Comparison of ENCODE assay signal across 8 cellular contexts in the genomic region with DNA sequence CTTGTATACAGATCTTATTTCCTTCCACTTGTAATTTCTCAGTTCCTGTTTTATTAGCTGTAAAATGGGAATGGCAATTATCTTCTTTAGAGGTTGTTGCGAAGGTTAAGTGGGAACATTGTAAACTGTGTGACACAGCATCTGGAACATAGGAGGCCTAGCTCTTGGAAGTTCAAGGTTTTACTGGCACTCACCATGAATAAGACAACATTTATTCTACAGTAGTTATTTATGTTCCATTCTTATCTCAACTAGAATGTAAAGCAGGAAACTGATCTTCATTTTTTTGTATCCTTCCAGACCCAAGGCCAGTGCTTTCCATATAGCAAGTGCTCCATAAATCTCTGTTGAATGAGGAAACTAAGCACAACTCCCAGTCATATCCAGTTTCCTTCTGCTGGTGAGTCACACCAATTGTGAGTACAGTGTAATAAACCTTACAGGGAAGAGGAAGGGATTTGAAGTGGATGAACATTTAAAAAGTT. TPM values are rescaled to one million over a fixed set of nuclear protein-coding genes. Genes with fewer than 3 reads are reported as not detected.
DNase-seq lines count a peak whose midpoint lies in the region; ATAC-seq, FAIRE-seq and TF ChIP-seq lines count a peak whose summit lies in the region.

No MANE protein-coding gene starts in this region.

- peak overlapping the region; percentile 92 for H3K27ac Mint-ChIP-seq in activated naive CD8-positive, alpha-beta T cell treated with anti-CD3 and anti-CD28 coated beads, Interleukin-2, amount 10 ng/mL, durations not matched to agents 7 days and 5 days

- FAIRE-seq in kidney (lab: Jason Lieb, UNC) (no peak), frontal cortex (lab: Jason Lieb, UNC) (no peak)

- intact Hi-C loops in kidney (cut with DNase I) (no loop called here), transverse colon (cut with DNase I; ENCODE audit: low total_unique reads) (no loop called here)

- no peaks in the 10 kb centered on the region for H3K9me3 Mint-ChIP-seq in activated naive CD8-positive, alpha-beta T cell treated with anti-CD3 and anti-CD28 coated beads, Interleukin-2, amount 10 ng/mL, durations not matched to agents 7 days and 5 days

- DNase-seq in COLO668 (lab: John Stamatoyannopoulos, UW; ENCODE audit: unreplicated experiment) (peak; percentile 52), kidney (no peak), transverse colon (no peak), frontal cortex (ENCODE audit: low spot score in 2 of 2) (no peak)
- no peak for DNase-seq in Jurkat, Clone E6-1 (ENCODE audit: low read depth, low spot score)
- no peak for DNase-seq in activated naive CD8-positive, alpha-beta T cell treated with anti-CD3 and anti-CD28 coated beads, Interleukin-2, amount 10 ng/mL, durations not matched to agents 7 days and 5 days

- peaks cover 22% of the 10 kb centered on the region for H3K36me3 Mint-ChIP-seq in activated naive CD8-positive, alpha-beta T cell treated with anti-CD3 and anti-CD28 coated beads, Interleukin-2, amount 10 ng/mL, durations not matched to agents 7 days and 5 days

- peak overlapping the region; percentile 76 to 97 for H3K27ac ChIP-seq in kidney (ENCODE audit: low read depth in 2 of 2, low read length in 2 of 2)
- H3K27ac ChIP-seq in transverse colon: peak overlapping the region; percentile 98 to 100 (median 100)

- peak; percentile 38 for TF ChIP-seq EP300 in transverse colon (IDR thresholded peaks at IDR 0.05; ENCODE audit: low read depth)

- H3K9ac ChIP-seq in kidney (ENCODE audit: low read length in 2 of 2): peak overlapping the region; percentile 88 to 92

- H3K4me1 ChIP-seq in kidney (ENCODE audit: control insufficient read depth in 1 of 2, insufficient read depth in 1 of 2, low read depth in 1 of 2, low read length in 2 of 2) (peaks cover 14 to 17% of the 10 kb centered on the region in 2 donors), transverse colon (peaks cover 33 to 80% (median 58%) of the 10 kb centered on the region in 4 donors)

- H3K4me1 Mint-ChIP-seq in activated naive CD8-positive, alpha-beta T cell treated with anti-CD3 and anti-CD28 coated beads, Interleukin-2, amount 10 ng/mL, durations not matched to agents 7 days and 5 days: peaks cover 33% of the 10 kb centered on the region

- H3K27me3 ChIP-seq in transverse colon: no peaks in the 10 kb centered on the region

- H3K27me3 Mint-ChIP-seq in activated naive CD8-positive, alpha-beta T cell treated with anti-CD3 and anti-CD28 coated beads, Interleukin-2, amount 10 ng/mL, durations not matched to agents 7 days and 5 days: peaks cover 4% of the 10 kb centered on the region

- peak overlapping the region; percentile 87 for H3K4me3 Mint-ChIP-seq in activated naive CD8-positive, alpha-beta T cell treated with anti-CD3 and anti-CD28 coated beads, Interleukin-2, amount 10 ng/mL, durations not matched to agents 7 days and 5 days

- WGBS in transverse colon (ENCODE audit: low coverage in 1 of 2), 2 donors: 23 to 38% methylated on average over 1 of the region's 1 CpG

- POLR2A ChIA-PET in activated naive CD8-positive, alpha-beta T cell treated with anti-CD3 and anti-CD28 coated beads, Interleukin-2, amount 10 ng/mL, durations not matched to agents 7 days and 5 days (lab: Charles Lee): interaction anchor here (1.0 to 2.6 kb wide), 5 partner anchors 11 to 1131 kb away, joined by 3 to 33 read pairs (median 5); a partner anchor contains a TSS

- peaks cover 2 to 4% of the 10 kb centered on the region in 2 donors for H3K36me3 ChIP-seq in kidney (ENCODE audit: control insufficient read depth in 1 of 2, insufficient read depth in 2 of 2, low read length in 2 of 2)
- peaks cover 0 to 10% (median 3%) of the 10 kb centered on the region in 4 donors for H3K36me3 ChIP-seq in transverse colon

- no peaks in the 10 kb centered on the region for H3K9me3 ChIP-seq in kidney (ENCODE audit: control insufficient read depth in 1 of 2, low read length in 2 of 2)
- no peaks in the 10 kb centered on the region for H3K9me3 ChIP-seq in transverse colon

- ATAC-seq in activated naive CD8-positive, alpha-beta T cell treated with anti-CD3 and anti-CD28 coated beads, Interleukin-2, amount 10 ng/mL, durations not matched to agents 7 days and 5 days (ENCODE audit: low read depth): no peak
- no peak for ATAC-seq in GM18519 (IDR thresholded peaks at IDR 0.05; ENCODE audit: low FRiP score, unreplicated experiment)
- ATAC-seq in GM21515 (IDR thresholded peaks at IDR 0.05; ENCODE audit: unreplicated experiment): no peak

- H3K4me3 ChIP-seq in Jurkat, Clone E6-1 (ENCODE audit: low read length): peak overlapping the region; percentile 97
- peak overlapping the region; percentile 93 to 98 for H3K4me3 ChIP-seq in kidney (ENCODE audit: low read length in 2 of 2)
- peak overlapping the region in 3 of 4 donors; percentile 83 to 89 (median 86) for H3K4me3 ChIP-seq in transverse colon

- TF ChIP-seq POLR2A in transverse colon (IDR thresholded peaks at IDR 0.05): peak; percentile 83

- in situ Hi-C loops in transverse colon (cut with MboI; ENCODE audit: low pct_ligation_motif_present in 1 of 4, low pct_unique_long_range_greater_than_20kb in 1 of 4, low sequenced_read_pairs in 3 of 4): loop anchor here in 1 of 4 donors (25.0 kb wide), 1 partner anchor 588 kb away; a partner anchor contains a TSS

- TF ChIP-seq CTCF in kidney (IDR thresholded peaks at IDR 0.05; ENCODE audit: borderline replicate concordance, extremely low read depth, insufficient read depth): no peak
- TF ChIP-seq CTCF in transverse colon (IDR thresholded peaks at IDR 0.05): no peak

RNA-seq across cellular contexts. Expression of a gene that starts 1.4 kb away (rescaled TPM):
- 14.5 TPM for polyA plus RNA-seq in Jurkat, Clone E6-1 (2012; ENCODE audit: insufficient read depth, insufficient read length)
- total RNA-seq in activated naive CD8-positive, alpha-beta T cell treated with anti-CD3 and anti-CD28 coated beads, Interleukin-2, amount 10 ng/mL, durations not matched to agents 7 days and 5 days: 10 to 100 TPM; 27.4 to 31.7 TPM
- total RNA-seq in kidney: 27.1 TPM
- polyA plus RNA-seq in kidney (ENCODE audit: insufficient read depth, low read depth, low replicate concordance): 7.8 TPM
- 10 to 100 TPM; 34.2 to 65.5 (median 56.5) TPM for total RNA-seq in transverse colon
- 35.5 TPM for total RNA-seq in frontal cortex

RNA-seq across cellular contexts. Expression of a gene that starts 15.5 kb away (rescaled TPM):
- polyA plus RNA-seq in Jurkat, Clone E6-1 (2012; ENCODE audit: insufficient read depth, insufficient read length): 43.7 TPM
- 10 to 100 TPM; 31.2 to 35.7 TPM for total RNA-seq in activated naive CD8-positive, alpha-beta T cell treated with anti-CD3 and anti-CD28 coated beads, Interleukin-2, amount 10 ng/mL, durations not matched to agents 7 days and 5 days
- total RNA-seq in kidney: 18.7 TPM
- 15.0 TPM for polyA plus RNA-seq in kidney (ENCODE audit: insufficient read depth, low read depth, low replicate concordance)
- 10 to 100 TPM in 3 of 4 donors, 1 to 10 TPM in 1; 7.4 to 42.6 (median 14.9) TPM for total RNA-seq in transverse colon
- total RNA-seq in frontal cortex: 27.7 TPM
